ENCODE assay signal across 15 cellular contexts in genomic region chr15:51322622-51323296, GRCh38. TPM values are rescaled to one million over a fixed set of nuclear protein-coding genes. Genes with fewer than 3 reads are reported as not detected.
A peak's percentile ranks its signal among the peaks of the same experiment; 100 is the strongest.
DNase-seq lines count a peak whose midpoint lies in the region; ATAC-seq and TF ChIP-seq lines count a peak whose summit lies in the region.
"Had no signal": no experiment of that assay in that cellular context is flagged by ENCODE, and none has a peak within 500 bp of the region (broad histone marks: within the 10 kb centered on the region; RNA-seq: fewer than 3 reads in every experiment).

No MANE protein-coding gene starts in this region.

- no peaks in the 10 kb centered on the region for H3K36me3 Mint-ChIP-seq in dendritic cell treated with granulocyte-macrophage colony-stimulating factor and Interleukin-4, amounts not matched to agents 40 ng/mL and 50 ng/mL, for 4 days (ENCODE audit: low read depth)
- no peaks in the 10 kb centered on the region for H3K36me3 Mint-ChIP-seq in activated CD4-positive, alpha-beta T cell treated with anti-CD3 and anti-CD28 coated beads, Interleukin-2, amount 10 ng/mL, durations not matched to agents 24 days and 14 days (ENCODE audit: low read depth)
- H3K36me3 Mint-ChIP-seq: naive B cell had no signal

- H3K27ac Mint-ChIP-seq in dendritic cell treated with granulocyte-macrophage colony-stimulating factor and Interleukin-4, amounts not matched to agents 40 ng/mL and 50 ng/mL, for 4 days = peak overlapping the region; percentile 68
- H3K27ac Mint-ChIP-seq in activated CD4-positive, alpha-beta T cell treated with anti-CD3 and anti-CD28 coated beads, Interleukin-2, amount 10 ng/mL, durations not matched to agents 24 days and 14 days = no peak overlapping the region
- H3K27ac Mint-ChIP-seq: naive B cell; T-helper 2 cell treated with Interferon-gamma antibody and Interleukin-4, amounts not matched to agents 5 μg/mL and 100 μg/mL, for 36 hours had no signal

- intact Hi-C loops in dendritic cell treated with granulocyte-macrophage colony-stimulating factor and Interleukin-4, amounts not matched to agents 40 ng/mL and 50 ng/mL, for 4 days (cut with micrococcal nuclease) = no loop called here
- intact Hi-C loops in transverse colon (cut with DNase I; ENCODE audit: low total_unique reads) = no loop called here
- intact Hi-C loops in activated CD4-positive, alpha-beta T cell treated with anti-CD3 and anti-CD28 coated beads, Interleukin-2, amount 10 ng/mL, durations not matched to agents 24 days and 14 days (cut with micrococcal nuclease) = no loop called here

- no peaks in the 10 kb centered on the region for H3K4me1 ChIP-seq in transverse colon
- H3K4me1 ChIP-seq: Peyer's patch had no signal

- H3K36me3 ChIP-seq in transverse colon = no peaks in the 10 kb centered on the region
- H3K36me3 ChIP-seq: Peyer's patch had no signal

- in situ Hi-C loops in transverse colon (cut with MboI; ENCODE audit: low pct_ligation_motif_present in 1 of 4, low pct_unique_long_range_greater_than_20kb in 1 of 4, low sequenced_read_pairs in 3 of 4) = no loop called here

- peaks cover 32% of the 10 kb centered on the region for H3K4me1 Mint-ChIP-seq in dendritic cell treated with granulocyte-macrophage colony-stimulating factor and Interleukin-4, amounts not matched to agents 40 ng/mL and 50 ng/mL, for 4 days (ENCODE audit: low read depth)
- no peaks in the 10 kb centered on the region for H3K4me1 Mint-ChIP-seq in activated CD4-positive, alpha-beta T cell treated with anti-CD3 and anti-CD28 coated beads, Interleukin-2, amount 10 ng/mL, durations not matched to agents 24 days and 14 days
- H3K4me1 Mint-ChIP-seq: naive B cell had no signal

- H3K9me3 ChIP-seq in transverse colon = no peaks in the 10 kb centered on the region
- H3K9me3 ChIP-seq: Peyer's patch had no signal

- peak overlapping the region in 3 of 4 donors; percentile 10 to 34 (median 21) for H3K27ac ChIP-seq in transverse colon
- H3K27ac ChIP-seq: 22Rv1 had no signal

- WGBS in transverse colon (ENCODE audit: low coverage in 1 of 2), 2 donors = 22 to 82% methylated on average over 1 of the region's 1 CpG

- no peaks in the 10 kb centered on the region for H3K9me3 Mint-ChIP-seq in dendritic cell treated with granulocyte-macrophage colony-stimulating factor and Interleukin-4, amounts not matched to agents 40 ng/mL and 50 ng/mL, for 4 days
- no peaks in the 10 kb centered on the region for H3K9me3 Mint-ChIP-seq in activated CD4-positive, alpha-beta T cell treated with anti-CD3 and anti-CD28 coated beads, Interleukin-2, amount 10 ng/mL, durations not matched to agents 24 days and 14 days
- H3K9me3 Mint-ChIP-seq: T-helper 2 cell treated with Interferon-gamma antibody and Interleukin-4, amounts not matched to agents 5 μg/mL and 100 μg/mL, for 36 hours had no signal

- TF ChIP-seq CTCF in transverse colon (IDR thresholded peaks at IDR 0.05) = no peak

- no peak for TF ChIP-seq POLR2A in transverse colon (IDR thresholded peaks at IDR 0.05)

- H3K27me3 ChIP-seq in transverse colon = no peaks in the 10 kb centered on the region
- H3K27me3 ChIP-seq: Peyer's patch had no signal

- ATAC-seq in GM21447 (IDR thresholded peaks at IDR 0.05; ENCODE audit: unreplicated experiment) = no peak

- H3K27me3 Mint-ChIP-seq in dendritic cell treated with granulocyte-macrophage colony-stimulating factor and Interleukin-4, amounts not matched to agents 40 ng/mL and 50 ng/mL, for 4 days = no peaks in the 10 kb centered on the region
- H3K27me3 Mint-ChIP-seq in activated CD4-positive, alpha-beta T cell treated with anti-CD3 and anti-CD28 coated beads, Interleukin-2, amount 10 ng/mL, durations not matched to agents 24 days and 14 days = peaks cover 5% of the 10 kb centered on the region

- no peak overlapping the region for H3K4me3 Mint-ChIP-seq in dendritic cell treated with granulocyte-macrophage colony-stimulating factor and Interleukin-4, amounts not matched to agents 40 ng/mL and 50 ng/mL, for 4 days
- no peak overlapping the region for H3K4me3 Mint-ChIP-seq in activated CD4-positive, alpha-beta T cell treated with anti-CD3 and anti-CD28 coated beads, Interleukin-2, amount 10 ng/mL, durations not matched to agents 24 days and 14 days
- H3K4me3 Mint-ChIP-seq: naive B cell; T-helper 2 cell treated with Interferon-gamma antibody and Interleukin-4, amounts not matched to agents 5 μg/mL and 100 μg/mL, for 36 hours had no signal

- TF ChIP-seq EP300 in transverse colon (IDR thresholded peaks at IDR 0.05; ENCODE audit: low read depth) = no peak

- peak; percentile 37 to 55 for DNase-seq in NOMO-1 (lab: John Stamatoyannopoulos, UW; ENCODE audit: unreplicated experiment in 2 of 2)
- no peak for DNase-seq in NOMO-1 treated with dmso at 0.1 percent for 144 hours (lab: John Stamatoyannopoulos, UW; ENCODE audit: unreplicated experiment)
- peak; percentile 15 for DNase-seq in medulla oblongata (ENCODE audit: extremely low spot score)
- DNase-seq in transverse colon = peak; percentile 28
- DNase-seq in stimulated activated CD4-positive, alpha-beta T cell treated with anti-CD3 and anti-CD28 coated beads, Interleukin-2, amount 100 ng/mL, for 24 hours = no peak
- no peak for DNase-seq in activated CD4-positive, alpha-beta T cell treated with anti-CD3 and anti-CD28 coated beads, Interleukin-2, amount 10 ng/mL, durations not matched to agents 24 days and 14 days
- DNase-seq: activated CD4-positive, alpha-beta T cell treated with anti-CD3 and anti-CD28 coated beads, Interleukin-2, amount 50 U/mL, for 1 hour; naive B cell; NCI-H1417 treated with DMSO at 0.1 percent for 48 hours; small intestine had no signal

- H3K4me3 ChIP-seq in transverse colon = no peak overlapping the region
- H3K4me3 ChIP-seq: Peyer's patch had no signal

RNA-seq across cellular contexts. Expression of gene CYP19A1, which starts 15.6 kb away (rescaled TPM):
- total RNA-seq in transverse colon = not detected
- total RNA-seq in activated CD4-positive, alpha-beta T cell treated with anti-CD3 and anti-CD28 coated beads, Interleukin-2, amount 10 ng/mL, durations not matched to agents 24 days and 14 days = 0.09 and 0.35 TPM in 2 replicates

RNA-seq across cellular contexts. Expression of gene GLDN, which starts 18.7 kb away (rescaled TPM):
- total RNA-seq in transverse colon = 1 to 10 TPM in 2 of 4 donors, under 1 TPM in 1, not detected in 1; 0.48 to 3.7 (median 2.6) TPM
- total RNA-seq in activated CD4-positive, alpha-beta T cell treated with anti-CD3 and anti-CD28 coated beads, Interleukin-2, amount 10 ng/mL, durations not matched to agents 24 days and 14 days = not detected in 2 replicates

Comparison
In these comparisons a context has a peak if more than half of its experiments do, and no peak if none do; other contexts are left out.
1. DNase-seq: peak in NOMO-1 (2 of 2), medulla oblongata (single experiment) and transverse colon (single experiment); none in NOMO-1 treated with dmso at 0.1 percent for 144 hours (single experiment), stimulated activated CD4-positive, alpha-beta T cell treated with anti-CD3 and anti-CD28 coated beads, Interleukin-2, amount 100 ng/mL, for 24 hours (0 of 2) and activated CD4-positive, alpha-beta T cell treated with anti-CD3 and anti-CD28 coated beads, Interleukin-2, amount 10 ng/mL, durations not matched to agents 24 days and 14 days (single experiment).